In the genomic region with DNA sequence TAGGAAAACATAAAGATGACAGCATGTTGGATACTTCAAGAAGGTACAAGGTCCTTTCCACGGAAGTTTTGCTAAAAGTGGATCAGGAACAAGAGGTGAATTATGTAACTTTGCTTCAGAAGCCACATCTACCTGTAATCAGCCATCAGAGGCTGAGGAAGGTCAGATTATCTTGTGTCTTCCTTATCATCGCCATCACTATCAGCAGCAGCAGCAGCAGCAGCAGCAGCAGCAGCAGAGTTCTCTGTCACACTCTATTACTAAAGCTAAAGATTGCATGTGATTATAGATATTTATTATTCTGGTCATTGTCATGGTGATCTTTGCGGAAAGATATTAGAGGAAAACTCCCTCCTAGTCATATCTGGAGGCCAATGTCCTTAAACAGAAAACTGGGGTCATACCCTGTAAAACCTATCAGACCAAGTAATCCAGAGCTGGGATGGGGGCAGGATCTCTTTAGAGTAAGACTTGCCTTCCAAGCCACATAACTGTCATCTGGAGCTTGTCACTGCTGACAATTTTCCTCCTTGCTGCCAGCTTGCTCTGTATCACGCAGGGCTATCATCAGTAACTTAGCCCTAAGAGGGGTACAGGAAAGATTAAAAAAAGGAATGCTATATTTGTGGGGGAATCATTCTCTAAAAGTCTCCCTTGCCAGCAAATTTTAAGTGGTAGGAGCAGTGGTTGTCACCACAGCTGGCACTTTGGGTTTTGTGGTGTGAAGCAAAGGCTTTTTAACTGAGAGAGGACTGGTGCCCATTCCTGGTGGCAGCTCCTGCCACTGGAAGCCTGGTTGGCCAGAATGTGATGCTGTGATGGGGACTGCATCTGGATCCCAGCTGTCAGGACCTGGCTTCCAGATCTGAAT, we compare ENCODE assay signal across 1 cellular context.
TF ChIP-seq lines count a peak whose summit lies in the region.

No MANE protein-coding gene starts in this region.

TF ChIP-seq in GM12878, 131 proteins besides CTCF, POLR2A, EP300 and RAD21 (continued from another document):
- TF ChIP-seq, protein P1, sequence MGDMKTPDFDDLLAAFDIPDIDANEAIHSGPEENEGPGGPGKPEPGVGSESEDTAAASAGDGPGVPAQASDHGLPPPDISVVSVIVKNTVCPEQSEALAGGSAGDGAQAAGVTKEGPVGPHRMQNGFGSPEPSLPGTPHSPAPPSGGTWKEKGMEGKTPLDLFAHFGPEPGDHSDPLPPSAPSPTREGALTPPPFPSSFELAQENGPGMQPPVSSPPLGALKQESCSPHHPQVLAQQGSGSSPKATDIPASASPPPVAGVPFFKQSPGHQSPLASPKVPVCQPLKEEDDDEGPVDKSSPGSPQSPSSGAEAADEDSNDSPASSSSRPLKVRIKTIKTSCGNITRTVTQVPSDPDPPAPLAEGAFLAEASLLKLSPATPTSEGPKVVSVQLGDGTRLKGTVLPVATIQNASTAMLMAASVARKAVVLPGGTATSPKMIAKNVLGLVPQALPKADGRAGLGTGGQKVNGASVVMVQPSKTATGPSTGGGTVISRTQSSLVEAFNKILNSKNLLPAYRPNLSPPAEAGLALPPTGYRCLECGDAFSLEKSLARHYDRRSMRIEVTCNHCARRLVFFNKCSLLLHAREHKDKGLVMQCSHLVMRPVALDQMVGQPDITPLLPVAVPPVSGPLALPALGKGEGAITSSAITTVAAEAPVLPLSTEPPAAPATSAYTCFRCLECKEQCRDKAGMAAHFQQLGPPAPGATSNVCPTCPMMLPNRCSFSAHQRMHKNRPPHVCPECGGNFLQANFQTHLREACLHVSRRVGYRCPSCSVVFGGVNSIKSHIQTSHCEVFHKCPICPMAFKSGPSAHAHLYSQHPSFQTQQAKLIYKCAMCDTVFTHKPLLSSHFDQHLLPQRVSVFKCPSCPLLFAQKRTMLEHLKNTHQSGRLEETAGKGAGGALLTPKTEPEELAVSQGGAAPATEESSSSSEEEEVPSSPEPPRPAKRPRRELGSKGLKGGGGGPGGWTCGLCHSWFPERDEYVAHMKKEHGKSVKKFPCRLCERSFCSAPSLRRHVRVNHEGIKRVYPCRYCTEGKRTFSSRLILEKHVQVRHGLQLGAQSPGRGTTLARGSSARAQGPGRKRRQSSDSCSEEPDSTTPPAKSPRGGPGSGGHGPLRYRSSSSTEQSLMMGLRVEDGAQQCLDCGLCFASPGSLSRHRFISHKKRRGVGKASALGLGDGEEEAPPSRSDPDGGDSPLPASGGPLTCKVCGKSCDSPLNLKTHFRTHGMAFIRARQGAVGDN (IDR thresholded peaks at IDR 0.05), result no peak
- TF ChIP-seq BHLHE40 (IDR thresholded peaks at IDR 0.05; ENCODE audit: borderline replicate concordance in 1 of 2, low read depth in 2 of 2, low read length in 1 of 2) (no peak), FOXK2 (IDR thresholded peaks at IDR 0.05) (no peak), RELA (IDR thresholded peaks at IDR 0.05; ENCODE audit: borderline replicate concordance, partially characterized antibody) (no peak), SP1 (IDR thresholded peaks at IDR 0.05; ENCODE audit: low read depth, low read length) (no peak), MTA3 (IDR thresholded peaks at IDR 0.05; ENCODE audit: borderline replicate concordance, low read length) (no peak; the same call in 1 of the 2 replicates), EED (IDR thresholded peaks at IDR 0.05; ENCODE audit: low read depth) (peak; percentile 56; the same call in 1 of the 2 replicates), MEF2A (IDR thresholded peaks at IDR 0.05; ENCODE audit: insufficient read depth, low read depth, low read length) (no peak), CBX5 (IDR thresholded peaks at IDR 0.05; ENCODE audit: low read depth) (no peak), IRF4 (IDR thresholded peaks at IDR 0.05; ENCODE audit: low read depth, low read length) (0 out of 2 replicates have a peak, but pooled peaks have one; percentile 13), TARDBP (IDR thresholded peaks at IDR 0.05; ENCODE audit: borderline replicate concordance) (no peak), STAT1 (conservative IDR thresholded peaks at IDR 0.05) (no peak), ZBED1 (IDR thresholded peaks at IDR 0.05; ENCODE audit: borderline replicate concordance) (no peak), BMI1 (IDR thresholded peaks at IDR 0.05; ENCODE audit: borderline replicate concordance) (0 out of 2 replicates have a peak, but pooled peaks have one; percentile 38)
- TF ChIP-seq, protein P2, sequence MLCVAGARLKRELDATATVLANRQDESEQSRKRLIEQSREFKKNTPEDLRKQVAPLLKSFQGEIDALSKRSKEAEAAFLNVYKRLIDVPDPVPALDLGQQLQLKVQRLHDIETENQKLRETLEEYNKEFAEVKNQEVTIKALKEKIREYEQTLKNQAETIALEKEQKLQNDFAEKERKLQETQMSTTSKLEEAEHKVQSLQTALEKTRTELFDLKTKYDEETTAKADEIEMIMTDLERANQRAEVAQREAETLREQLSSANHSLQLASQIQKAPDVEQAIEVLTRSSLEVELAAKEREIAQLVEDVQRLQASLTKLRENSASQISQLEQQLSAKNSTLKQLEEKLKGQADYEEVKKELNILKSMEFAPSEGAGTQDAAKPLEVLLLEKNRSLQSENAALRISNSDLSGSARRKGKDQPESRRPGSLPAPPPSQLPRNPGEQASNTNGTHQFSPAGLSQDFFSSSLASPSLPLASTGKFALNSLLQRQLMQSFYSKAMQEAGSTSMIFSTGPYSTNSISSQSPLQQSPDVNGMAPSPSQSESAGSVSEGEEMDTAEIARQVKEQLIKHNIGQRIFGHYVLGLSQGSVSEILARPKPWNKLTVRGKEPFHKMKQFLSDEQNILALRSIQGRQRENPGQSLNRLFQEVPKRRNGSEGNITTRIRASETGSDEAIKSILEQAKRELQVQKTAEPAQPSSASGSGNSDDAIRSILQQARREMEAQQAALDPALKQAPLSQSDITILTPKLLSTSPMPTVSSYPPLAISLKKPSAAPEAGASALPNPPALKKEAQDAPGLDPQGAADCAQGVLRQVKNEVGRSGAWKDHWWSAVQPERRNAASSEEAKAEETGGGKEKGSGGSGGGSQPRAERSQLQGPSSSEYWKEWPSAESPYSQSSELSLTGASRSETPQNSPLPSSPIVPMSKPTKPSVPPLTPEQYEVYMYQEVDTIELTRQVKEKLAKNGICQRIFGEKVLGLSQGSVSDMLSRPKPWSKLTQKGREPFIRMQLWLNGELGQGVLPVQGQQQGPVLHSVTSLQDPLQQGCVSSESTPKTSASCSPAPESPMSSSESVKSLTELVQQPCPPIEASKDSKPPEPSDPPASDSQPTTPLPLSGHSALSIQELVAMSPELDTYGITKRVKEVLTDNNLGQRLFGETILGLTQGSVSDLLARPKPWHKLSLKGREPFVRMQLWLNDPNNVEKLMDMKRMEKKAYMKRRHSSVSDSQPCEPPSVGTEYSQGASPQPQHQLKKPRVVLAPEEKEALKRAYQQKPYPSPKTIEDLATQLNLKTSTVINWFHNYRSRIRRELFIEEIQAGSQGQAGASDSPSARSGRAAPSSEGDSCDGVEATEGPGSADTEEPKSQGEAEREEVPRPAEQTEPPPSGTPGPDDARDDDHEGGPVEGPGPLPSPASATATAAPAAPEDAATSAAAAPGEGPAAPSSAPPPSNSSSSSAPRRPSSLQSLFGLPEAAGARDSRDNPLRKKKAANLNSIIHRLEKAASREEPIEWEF (IDR thresholded peaks at IDR 0.05; ENCODE audit: insufficient replicate concordance, low read depth, low read length), result no peak
- TF ChIP-seq, protein P3, sequence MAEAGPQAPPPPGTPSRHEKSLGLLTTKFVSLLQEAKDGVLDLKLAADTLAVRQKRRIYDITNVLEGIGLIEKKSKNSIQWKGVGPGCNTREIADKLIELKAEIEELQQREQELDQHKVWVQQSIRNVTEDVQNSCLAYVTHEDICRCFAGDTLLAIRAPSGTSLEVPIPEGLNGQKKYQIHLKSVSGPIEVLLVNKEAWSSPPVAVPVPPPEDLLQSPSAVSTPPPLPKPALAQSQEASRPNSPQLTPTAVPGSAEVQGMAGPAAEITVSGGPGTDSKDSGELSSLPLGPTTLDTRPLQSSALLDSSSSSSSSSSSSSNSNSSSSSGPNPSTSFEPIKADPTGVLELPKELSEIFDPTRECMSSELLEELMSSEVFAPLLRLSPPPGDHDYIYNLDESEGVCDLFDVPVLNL (IDR thresholded peaks at IDR 0.05; ENCODE audit: low read depth, low read length), result no peak
- TF ChIP-seq, protein P4, sequence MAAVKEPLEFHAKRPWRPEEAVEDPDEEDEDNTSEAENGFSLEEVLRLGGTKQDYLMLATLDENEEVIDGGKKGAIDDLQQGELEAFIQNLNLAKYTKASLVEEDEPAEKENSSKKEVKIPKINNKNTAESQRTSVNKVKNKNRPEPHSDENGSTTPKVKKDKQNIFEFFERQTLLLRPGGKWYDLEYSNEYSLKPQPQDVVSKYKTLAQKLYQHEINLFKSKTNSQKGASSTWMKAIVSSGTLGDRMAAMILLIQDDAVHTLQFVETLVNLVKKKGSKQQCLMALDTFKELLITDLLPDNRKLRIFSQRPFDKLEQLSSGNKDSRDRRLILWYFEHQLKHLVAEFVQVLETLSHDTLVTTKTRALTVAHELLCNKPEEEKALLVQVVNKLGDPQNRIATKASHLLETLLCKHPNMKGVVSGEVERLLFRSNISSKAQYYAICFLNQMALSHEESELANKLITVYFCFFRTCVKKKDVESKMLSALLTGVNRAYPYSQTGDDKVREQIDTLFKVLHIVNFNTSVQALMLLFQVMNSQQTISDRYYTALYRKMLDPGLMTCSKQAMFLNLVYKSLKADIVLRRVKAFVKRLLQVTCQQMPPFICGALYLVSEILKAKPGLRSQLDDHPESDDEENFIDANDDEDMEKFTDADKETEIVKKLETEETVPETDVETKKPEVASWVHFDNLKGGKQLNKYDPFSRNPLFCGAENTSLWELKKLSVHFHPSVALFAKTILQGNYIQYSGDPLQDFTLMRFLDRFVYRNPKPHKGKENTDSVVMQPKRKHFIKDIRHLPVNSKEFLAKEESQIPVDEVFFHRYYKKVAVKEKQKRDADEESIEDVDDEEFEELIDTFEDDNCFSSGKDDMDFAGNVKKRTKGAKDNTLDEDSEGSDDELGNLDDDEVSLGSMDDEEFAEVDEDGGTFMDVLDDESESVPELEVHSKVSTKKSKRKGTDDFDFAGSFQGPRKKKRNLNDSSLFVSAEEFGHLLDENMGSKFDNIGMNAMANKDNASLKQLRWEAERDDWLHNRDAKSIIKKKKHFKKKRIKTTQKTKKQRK (IDR thresholded peaks at IDR 0.05; ENCODE audit: low read depth, low read length), result no peak
- TF ChIP-seq, protein P5, sequence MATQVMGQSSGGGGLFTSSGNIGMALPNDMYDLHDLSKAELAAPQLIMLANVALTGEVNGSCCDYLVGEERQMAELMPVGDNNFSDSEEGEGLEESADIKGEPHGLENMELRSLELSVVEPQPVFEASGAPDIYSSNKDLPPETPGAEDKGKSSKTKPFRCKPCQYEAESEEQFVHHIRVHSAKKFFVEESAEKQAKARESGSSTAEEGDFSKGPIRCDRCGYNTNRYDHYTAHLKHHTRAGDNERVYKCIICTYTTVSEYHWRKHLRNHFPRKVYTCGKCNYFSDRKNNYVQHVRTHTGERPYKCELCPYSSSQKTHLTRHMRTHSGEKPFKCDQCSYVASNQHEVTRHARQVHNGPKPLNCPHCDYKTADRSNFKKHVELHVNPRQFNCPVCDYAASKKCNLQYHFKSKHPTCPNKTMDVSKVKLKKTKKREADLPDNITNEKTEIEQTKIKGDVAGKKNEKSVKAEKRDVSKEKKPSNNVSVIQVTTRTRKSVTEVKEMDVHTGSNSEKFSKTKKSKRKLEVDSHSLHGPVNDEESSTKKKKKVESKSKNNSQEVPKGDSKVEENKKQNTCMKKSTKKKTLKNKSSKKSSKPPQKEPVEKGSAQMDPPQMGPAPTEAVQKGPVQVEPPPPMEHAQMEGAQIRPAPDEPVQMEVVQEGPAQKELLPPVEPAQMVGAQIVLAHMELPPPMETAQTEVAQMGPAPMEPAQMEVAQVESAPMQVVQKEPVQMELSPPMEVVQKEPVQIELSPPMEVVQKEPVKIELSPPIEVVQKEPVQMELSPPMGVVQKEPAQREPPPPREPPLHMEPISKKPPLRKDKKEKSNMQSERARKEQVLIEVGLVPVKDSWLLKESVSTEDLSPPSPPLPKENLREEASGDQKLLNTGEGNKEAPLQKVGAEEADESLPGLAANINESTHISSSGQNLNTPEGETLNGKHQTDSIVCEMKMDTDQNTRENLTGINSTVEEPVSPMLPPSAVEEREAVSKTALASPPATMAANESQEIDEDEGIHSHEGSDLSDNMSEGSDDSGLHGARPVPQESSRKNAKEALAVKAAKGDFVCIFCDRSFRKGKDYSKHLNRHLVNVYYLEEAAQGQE (IDR thresholded peaks at IDR 0.05; ENCODE audit: low read depth, low read length), result no peak
TF ChIP-seq in GM12878: peak in this region for 8.
